Comparison of ENCODE assay signal across 1 cellular context in genomic region chr20:57392130-57392445, GRCh38.
TF ChIP-seq lines count a peak whose summit lies in the region.

No MANE protein-coding gene starts in this region.

TF ChIP-seq in H1, 55 proteins besides CTCF, POLR2A, EP300 and RAD21:
- TF ChIP-seq BACH1 (IDR thresholded peaks at IDR 0.05; ENCODE audit: low read length): no peak
- no peak for TF ChIP-seq CTBP2 (IDR thresholded peaks at IDR 0.05; ENCODE audit: borderline replicate concordance, insufficient read depth, insufficient read length, low read length)
- no peak for TF ChIP-seq NANOG (IDR thresholded peaks at IDR 0.05; ENCODE audit: insufficient read depth, low read depth, low read length, poor library complexity, severe bottlenecking)
- no peak for TF ChIP-seq HDAC6 (IDR thresholded peaks at IDR 0.05; ENCODE audit: low read depth, low read length)
- no peak for TF ChIP-seq CHD1 (IDR thresholded peaks at IDR 0.05; ENCODE audit: low read depth, low read length)
- TF ChIP-seq YY1 (IDR thresholded peaks at IDR 0.05; ENCODE audit: low read depth, low read length): no peak
- TF ChIP-seq RBBP5 (IDR thresholded peaks at IDR 0.05; ENCODE audit: borderline replicate concordance, low read depth, low read length): no peak
- TF ChIP-seq, protein P1, sequence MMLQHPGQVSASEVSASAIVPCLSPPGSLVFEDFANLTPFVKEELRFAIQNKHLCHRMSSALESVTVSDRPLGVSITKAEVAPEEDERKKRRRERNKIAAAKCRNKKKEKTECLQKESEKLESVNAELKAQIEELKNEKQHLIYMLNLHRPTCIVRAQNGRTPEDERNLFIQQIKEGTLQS (IDR thresholded peaks at IDR 0.05; ENCODE audit: insufficient read depth, low read depth, low read length): no peak
- no peak for TF ChIP-seq EZH2 (IDR thresholded peaks at IDR 0.05; ENCODE audit: low read depth, low read length, severe bottlenecking)
- TF ChIP-seq SIX5 (IDR thresholded peaks at IDR 0.05; ENCODE audit: low read depth, low read length): no peak
- TF ChIP-seq E2F6 (IDR thresholded peaks at IDR 0.05): no peak
- TF ChIP-seq FOSL1 (IDR thresholded peaks at IDR 0.05; ENCODE audit: insufficient read depth, low read depth, low read length): no peak
- no peak for TF ChIP-seq TCF12 (IDR thresholded peaks at IDR 0.05; ENCODE audit: low read depth, low read length)
